Comparison of ENCODE assay signal across 8 cellular contexts in genomic region chr7:86904949-86905834, GRCh38.
A peak's percentile ranks its signal among the peaks of the same experiment; 100 is the strongest.
DNase-seq lines count a peak whose midpoint lies in the region; ATAC-seq and TF ChIP-seq lines count a peak whose summit lies in the region.

No MANE protein-coding gene starts in this region.

- H3K9me3 ChIP-seq in BE2C (no peaks in the 10 kb centered on the region), adrenal gland (replicated peaks in 1 of 3) (no peaks in the 10 kb centered on the region), liver (ENCODE audit: control insufficient read depth in 4 of 4, low read length in 3 of 4) (no peaks in the 10 kb centered on the region)

- H3K36me3 ChIP-seq in BE2C: no peaks in the 10 kb centered on the region
- no peaks in the 10 kb centered on the region for H3K36me3 ChIP-seq in KMS-11 (ENCODE audit: insufficient read depth)
- no peaks in the 10 kb centered on the region for H3K36me3 ChIP-seq in adrenal gland (replicated peaks in 1 of 2)
- no peaks in the 10 kb centered on the region for H3K36me3 ChIP-seq in liver (ENCODE audit: control insufficient read depth in 4 of 4, insufficient read depth in 3 of 4, low read depth in 1 of 4, low read length in 3 of 4)

- DNase-seq in BE2C (peak; percentile 32), GM13976 (ENCODE audit: low spot score) (peak; percentile 6), adrenal gland (peak; percentile 21 to 55 (median 28))
- DNase-seq in stimulated activated effector memory CD8-positive, alpha-beta T cell treated with anti-CD3 and anti-CD28 coated beads, Interleukin-12 subunit alpha, Interleukin-12 subunit beta, amount 100 ng/mL, for 72 hours (ENCODE audit: low spot score in 2 of 2): no peak
- DNase-seq in activated CD8-positive, alpha-beta memory T cell treated with anti-CD3 and anti-CD28 coated beads for 24 hours: no peak

- H3K79me2 ChIP-seq in KMS-11 (ENCODE audit: insufficient read depth, low read depth): no peaks in the 10 kb centered on the region

- H3K4me3 ChIP-seq in BE2C (ENCODE audit: low read depth, low read length): no peak overlapping the region
- no peak overlapping the region for H3K4me3 ChIP-seq in KMS-11 (IDR thresholded peaks at IDR 0.05; ENCODE audit: insufficient read depth, low read depth, low read length)
- no peak overlapping the region for H3K4me3 ChIP-seq in adrenal gland
- H3K4me3 ChIP-seq in liver (ENCODE audit: low read depth in 1 of 3, low read length in 3 of 3): no peak overlapping the region

- no peak for ATAC-seq in HG03095 (IDR thresholded peaks at IDR 0.05; ENCODE audit: unreplicated experiment)
- ATAC-seq in stimulated activated effector memory CD8-positive, alpha-beta T cell treated with anti-CD3 and anti-CD28 coated beads, Interleukin-12 subunit alpha, Interleukin-12 subunit beta, amount 100 ng/mL, for 72 hours: no peak

- no peak overlapping the region for H3K4me3 Mint-ChIP-seq in stimulated activated effector memory CD8-positive, alpha-beta T cell treated with anti-CD3 and anti-CD28 coated beads, Interleukin-12 subunit alpha, Interleukin-12 subunit beta, amount 100 ng/mL, for 72 hours

- intact Hi-C loops in adrenal gland (cut with DNase I): loop anchor here in 1 of 2 donors (10.0 kb wide), 1 partner anchor 1010 kb away; no protein-coding TSS in a partner anchor

- TF ChIP-seq CTCF in BE2C (IDR thresholded peaks at IDR 0.05; ENCODE audit: low read depth, low read length) (peak; percentile 79), GM13976 (IDR thresholded peaks at IDR 0.05; ENCODE audit: borderline replicate concordance, control extremely low read depth, extremely low read depth, insufficient read depth, missing control alignments) (peak; percentile 64), KMS-11 (conservative IDR thresholded peaks at IDR 0.05; ENCODE audit: low read depth, low read length) (peak; percentile 81), adrenal gland (IDR thresholded peaks at IDR 0.05) (peak; percentile 43 to 62 (median 56)), liver (IDR thresholded peaks at IDR 0.05; ENCODE audit: low read depth, low read length, missing input control) (peak; percentile 65)

- no peaks in the 10 kb centered on the region for H4K20me1 ChIP-seq in KMS-11 (ENCODE audit: insufficient read depth)

- no peak overlapping the region for H3K4me2 ChIP-seq in KMS-11

- no peaks in the 10 kb centered on the region for H3K4me1 Mint-ChIP-seq in stimulated activated effector memory CD8-positive, alpha-beta T cell treated with anti-CD3 and anti-CD28 coated beads, Interleukin-12 subunit alpha, Interleukin-12 subunit beta, amount 100 ng/mL, for 72 hours

- peaks cover 8% of the 10 kb centered on the region for H3K36me3 Mint-ChIP-seq in stimulated activated effector memory CD8-positive, alpha-beta T cell treated with anti-CD3 and anti-CD28 coated beads, Interleukin-12 subunit alpha, Interleukin-12 subunit beta, amount 100 ng/mL, for 72 hours

- H3K9ac ChIP-seq in KMS-11 (no peak overlapping the region), liver (ENCODE audit: low read depth in 1 of 2, low read length in 2 of 2) (no peak overlapping the region)

- H3K27ac ChIP-seq in KMS-11: no peak overlapping the region
- H3K27ac ChIP-seq in adrenal gland: no peak overlapping the region
- H3K27ac ChIP-seq in liver (ENCODE audit: low read depth in 1 of 2, low read length in 2 of 2): no peak overlapping the region

- H3K27ac Mint-ChIP-seq in stimulated activated effector memory CD8-positive, alpha-beta T cell treated with anti-CD3 and anti-CD28 coated beads, Interleukin-12 subunit alpha, Interleukin-12 subunit beta, amount 100 ng/mL, for 72 hours: no peak overlapping the region

- no peaks in the 10 kb centered on the region for H3K4me1 ChIP-seq in BE2C
- no peaks in the 10 kb centered on the region for H3K4me1 ChIP-seq in KMS-11 (ENCODE audit: low read depth, poor library complexity, severe bottlenecking)
- H3K4me1 ChIP-seq in adrenal gland (replicated peaks in 1 of 2): no peaks in the 10 kb centered on the region
- no peaks in the 10 kb centered on the region for H3K4me1 ChIP-seq in liver (ENCODE audit: control insufficient read depth in 4 of 4, insufficient read depth in 4 of 4, low read length in 3 of 4)

- no peak overlapping the region for H2AFZ ChIP-seq in KMS-11 (ENCODE audit: low read depth)

- H3K27me3 ChIP-seq in BE2C: no peaks in the 10 kb centered on the region
- no peaks in the 10 kb centered on the region for H3K27me3 ChIP-seq in KMS-11 (ENCODE audit: insufficient read depth, low read depth)
- H3K27me3 ChIP-seq in adrenal gland: no peaks in the 10 kb centered on the region
- no peaks in the 10 kb centered on the region for H3K27me3 ChIP-seq in liver (ENCODE audit: control insufficient read depth in 4 of 4, insufficient read depth in 4 of 4, low read length in 3 of 4)

- no peaks in the 10 kb centered on the region for H3K9me3 Mint-ChIP-seq in stimulated activated effector memory CD8-positive, alpha-beta T cell treated with anti-CD3 and anti-CD28 coated beads, Interleukin-12 subunit alpha, Interleukin-12 subunit beta, amount 100 ng/mL, for 72 hours

- in situ Hi-C loops in GM13976 (cut with MboI; ENCODE audit: low sequenced_read_pairs, unreplicated experiment): loop anchor here (25.0 kb wide), 1 partner anchor 1018 kb away; no protein-coding TSS in a partner anchor

- no peak for TF ChIP-seq POLR2A in adrenal gland (IDR thresholded peaks at IDR 0.05)

- 16 to 21% (median 19%) methylated on average over 3 of the region's 3 CpGs for WGBS in adrenal gland, 4 donors
- WGBS in liver: 30% methylated on average over 3 of the region's 3 CpGs

- peak; percentile 85 to 87 for TF ChIP-seq RAD21 in liver (IDR thresholded peaks at IDR 0.05)

TF ChIP-seq in liver, 16 proteins besides CTCF, POLR2A, EP300 and RAD21:
- TF ChIP-seq REST (IDR thresholded peaks at IDR 0.05): no peak
- TF ChIP-seq EGR1 (IDR thresholded peaks at IDR 0.05; ENCODE audit: low read depth in 2 of 2): no peak
- TF ChIP-seq SP1 (IDR thresholded peaks at IDR 0.05): no peak
- TF ChIP-seq MAX (IDR thresholded peaks at IDR 0.05): no peak
- TF ChIP-seq RXRA (IDR thresholded peaks at IDR 0.05): no peak
TF ChIP-seq in liver: peak in this region for 0.

Comparison
In these comparisons a context has a peak if more than half of its experiments do, and no peak if none do; other contexts are left out.
1. DNase-seq: peak in BE2C (single experiment), GM13976 (single experiment) and adrenal gland (7 of 7); none in stimulated activated effector memory CD8-positive, alpha-beta T cell treated with anti-CD3 and anti-CD28 coated beads, Interleukin-12 subunit alpha, Interleukin-12 subunit beta, amount 100 ng/mL, for 72 hours (0 of 2) and activated CD8-positive, alpha-beta memory T cell treated with anti-CD3 and anti-CD28 coated beads for 24 hours (single experiment).
2. Peak in every context shown above with its lines, with median percentiles within 50 percentile points of each other: CTCF ChIP-seq.